Comparison of ENCODE assay signal across 1 cellular context in genomic region chr20:44419131-44419844, GRCh38.
TF ChIP-seq lines count a peak whose summit lies in the region.

No MANE protein-coding gene starts in this region.

TF ChIP-seq in HepG2, 621 proteins besides CTCF, POLR2A, EP300 and RAD21 (continued from another document and continues in another):
- no peak for TF ChIP-seq ZNF646 (CRISPR knock-in tag; IDR thresholded peaks at IDR 0.05)
- TF ChIP-seq NFE2L2 (IDR thresholded peaks at IDR 0.05; ENCODE audit: low read length): peak; percentile 28; the same call in 1 of the 2 replicates
- no peak for TF ChIP-seq ZNF841 (CRISPR knock-in tag; IDR thresholded peaks at IDR 0.05; ENCODE audit: borderline replicate concordance)
- TF ChIP-seq ZNF282 (IDR thresholded peaks at IDR 0.05; ENCODE audit: partially characterized antibody): no peak
- TF ChIP-seq ZNF614 (CRISPR knock-in tag; IDR thresholded peaks at IDR 0.05; ENCODE audit: borderline replicate concordance): peak; percentile 81
- peak; percentile 44; the same call in 1 of the 2 replicates for TF ChIP-seq ZNF232 (CRISPR knock-in tag; IDR thresholded peaks at IDR 0.05; ENCODE audit: borderline replicate concordance)
- peak; percentile 55; the same call in 1 of the 2 replicates for TF ChIP-seq CHD2 (IDR thresholded peaks at IDR 0.05; ENCODE audit: low read depth, low read length)
- TF ChIP-seq SMARCE1 (IDR thresholded peaks at IDR 0.05; ENCODE audit: borderline replicate concordance): peak; percentile 95
- TF ChIP-seq E2F2 (CRISPR knock-in tag; IDR thresholded peaks at IDR 0.05; ENCODE audit: borderline replicate concordance): no peak
- no peak; the same call in 1 of the 2 replicates for TF ChIP-seq PAX8 (CRISPR knock-in tag; IDR thresholded peaks at IDR 0.05; ENCODE audit: borderline replicate concordance)
- TF ChIP-seq CREBL2 (CRISPR knock-in tag; IDR thresholded peaks at IDR 0.05; ENCODE audit: borderline replicate concordance): no peak
- no peak; the same call in 1 of the 2 replicates for TF ChIP-seq ZNF136 (CRISPR knock-in tag; IDR thresholded peaks at IDR 0.05; ENCODE audit: low read depth)
- TF ChIP-seq ATF4 (CRISPR knock-in tag; IDR thresholded peaks at IDR 0.05): peak in 1 of 2 experiments; percentile 89; a peak in 2 of 4 replicates
- TF ChIP-seq SSRP1 (CRISPR knock-in tag; IDR thresholded peaks at IDR 0.05): peak; percentile 99
- no peak for TF ChIP-seq ZNF446 (CRISPR knock-in tag; IDR thresholded peaks at IDR 0.05)
- no peak for TF ChIP-seq CEBPZ (IDR thresholded peaks at IDR 0.05; ENCODE audit: low read length)
- TF ChIP-seq YY1 (IDR thresholded peaks at IDR 0.05; ENCODE audit: insufficient read depth, insufficient replicate concordance, low read depth, low read length): no peak
- TF ChIP-seq ETV5 (CRISPR knock-in tag; IDR thresholded peaks at IDR 0.05; ENCODE audit: borderline replicate concordance): peak; percentile 89
- 0 out of 2 replicates have a peak, but pooled peaks have one; percentile 29 for TF ChIP-seq HIVEP1 (CRISPR knock-in tag; IDR thresholded peaks at IDR 0.05)
- TF ChIP-seq ZNF605 (CRISPR knock-in tag; IDR thresholded peaks at IDR 0.05): peak; percentile 87
- TF ChIP-seq MXD1 (CRISPR knock-in tag; IDR thresholded peaks at IDR 0.05): no peak
- TF ChIP-seq TGIF2 (CRISPR knock-in tag; IDR thresholded peaks at IDR 0.05): peak; percentile 18; the same call in 1 of the 2 replicates
- TF ChIP-seq SNRNP70 (IDR thresholded peaks at IDR 0.05; ENCODE audit: low read depth, low read length): no peak
- no peak for TF ChIP-seq RFXAP (CRISPR knock-in tag; IDR thresholded peaks at IDR 0.05; ENCODE audit: borderline replicate concordance)
- no peak for TF ChIP-seq MLXIP (CRISPR knock-in tag; IDR thresholded peaks at IDR 0.05; ENCODE audit: borderline replicate concordance)
- TF ChIP-seq MEIS1 (CRISPR knock-in tag; IDR thresholded peaks at IDR 0.05; ENCODE audit: borderline replicate concordance): peak; percentile 98; the same call in 1 of the 2 replicates
- TF ChIP-seq ZNF501 (CRISPR knock-in tag; IDR thresholded peaks at IDR 0.05): 0 out of 2 replicates have a peak, but pooled peaks have one; percentile 39
- TF ChIP-seq ZFP90 (CRISPR knock-in tag; IDR thresholded peaks at IDR 0.05; ENCODE audit: borderline replicate concordance): no peak
- TF ChIP-seq ERF (CRISPR knock-in tag; IDR thresholded peaks at IDR 0.05): peak; percentile 87; the same call in 1 of the 2 replicates
- peak; percentile 98 for TF ChIP-seq ZNF644 (CRISPR knock-in tag; IDR thresholded peaks at IDR 0.05; ENCODE audit: low read depth)
- no peak; the same call in 1 of the 2 replicates for TF ChIP-seq ZNF891 (CRISPR knock-in tag; IDR thresholded peaks at IDR 0.05)
- no peak for TF ChIP-seq AGO1 (IDR thresholded peaks at IDR 0.05; ENCODE audit: low read depth, low read length, poor library complexity, severe bottlenecking)
- no peak; the same call in 1 of the 2 replicates for TF ChIP-seq MZF1 (CRISPR knock-in tag; IDR thresholded peaks at IDR 0.05; ENCODE audit: borderline replicate concordance)
- TF ChIP-seq TCF7L2 (IDR thresholded peaks at IDR 0.05; ENCODE audit: low read depth, low read length): no peak
- TF ChIP-seq ZFP36 (IDR thresholded peaks at IDR 0.05; ENCODE audit: borderline replicate concordance, low read depth, low read length, partially characterized antibody): peak; percentile 90
- TF ChIP-seq ZNF225 (CRISPR knock-in tag; IDR thresholded peaks at IDR 0.05): 0 out of 2 replicates have a peak, but pooled peaks have one; percentile 63
- peak; percentile 76; the same call in 1 of the 2 replicates for TF ChIP-seq YEATS2 (CRISPR knock-in tag; IDR thresholded peaks at IDR 0.05; ENCODE audit: borderline replicate concordance)
- TF ChIP-seq THRA (CRISPR knock-in tag; IDR thresholded peaks at IDR 0.05; ENCODE audit: borderline replicate concordance): peak; percentile 80; the same call in 1 of the 2 replicates
- 0 out of 2 replicates have a peak, but pooled peaks have one; percentile 69 for TF ChIP-seq KDM6A (CRISPR knock-in tag; IDR thresholded peaks at IDR 0.05; ENCODE audit: low read depth)
- TF ChIP-seq ZNF17 (CRISPR knock-in tag; IDR thresholded peaks at IDR 0.05): no peak
- no peak; the same call in 1 of the 2 replicates for TF ChIP-seq ZFP36L1 (CRISPR knock-in tag; IDR thresholded peaks at IDR 0.05)
- TF ChIP-seq MTA1 (CRISPR knock-in tag; IDR thresholded peaks at IDR 0.05; ENCODE audit: borderline replicate concordance): peak; percentile 76
- TF ChIP-seq FOXM1 (CRISPR knock-in tag; IDR thresholded peaks at IDR 0.05): no peak
- peak; percentile 90; the same call in 1 of the 2 replicates for TF ChIP-seq SRY (CRISPR knock-in tag; IDR thresholded peaks at IDR 0.05)
- TF ChIP-seq PBX2 (CRISPR knock-in tag; IDR thresholded peaks at IDR 0.05): peak; percentile 47; the same call in 1 of the 2 replicates
- TF ChIP-seq ZNF12 (CRISPR knock-in tag; IDR thresholded peaks at IDR 0.05): peak; percentile 61; the same call in 1 of the 2 replicates
